ENCODE assay signal across 30 cellular contexts in the genomic region with DNA sequence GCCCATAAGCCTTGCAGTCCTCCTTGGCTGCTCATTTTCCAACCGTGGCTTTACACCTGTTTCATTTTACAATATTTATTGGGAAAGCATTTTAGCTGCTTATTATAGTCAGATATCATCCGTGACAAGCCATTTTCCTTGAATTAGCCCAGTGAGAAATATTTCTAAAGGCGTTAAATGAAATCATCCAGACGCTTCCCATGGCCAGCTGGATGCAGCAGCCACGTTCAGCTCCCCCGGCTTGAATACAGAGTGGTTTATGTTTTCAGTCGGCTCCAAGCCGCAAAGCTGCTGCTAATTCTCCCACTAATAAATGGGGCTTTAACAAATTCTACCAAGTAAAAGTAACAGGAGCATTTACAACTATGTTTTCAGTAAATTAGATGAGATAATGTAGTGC.
"Had no signal": no experiment of that assay in that cellular context is flagged by ENCODE, and none has a peak within 500 bp of the region (broad histone marks: within the 10 kb centered on the region; RNA-seq: fewer than 3 reads in every experiment).

No MANE protein-coding gene starts in this region.

- H3K27me3 ChIP-seq: adrenal gland, body of pancreas, brain microvascular endothelial cell, breast epithelium had no signal

- H3K4me3 ChIP-seq: adrenal gland, body of pancreas, breast epithelium had no signal

- H3K4me1 ChIP-seq: adrenal gland, breast epithelium had no signal

- H3K36me3 ChIP-seq: adrenal gland, brain microvascular endothelial cell, breast epithelium had no signal

- H3K9me3 ChIP-seq: adrenal gland, body of pancreas, breast epithelium had no signal

- H3K27ac ChIP-seq: adrenal gland, body of pancreas, brain microvascular endothelial cell, breast epithelium, VCaP had no signal

- DNase-seq: activated B cell treated with CpG ODN at 0.5 μM for 24 hours; activated CD4-positive, alpha-beta memory T cell treated with anti-CD3 and anti-CD28 coated beads for 36 hours; activated CD4-positive, alpha-beta T cell treated with anti-CD3 and anti-CD28 coated beads for 4 hours; activated CD4-positive, alpha-beta T cell treated with anti-CD3 and anti-CD28 coated beads, Interleukin-2, amount 10 ng/mL, durations not matched to agents 24 days and 14 days; activated CD4-positive, alpha-beta T cell treated with anti-CD3 and anti-CD28 coated beads, Interleukin-2, amount 50 U/mL, for 1 hour; activated CD4-positive, alpha-beta T cell treated with anti-CD3 and anti-CD28 coated beads, Interleukin-2, amount 50 U/mL, for 4 hours; activated CD4-positive, CD25-positive, alpha-beta regulatory T cell treated with anti-CD3 and anti-CD28 coated beads, Interleukin-2, amount 50 U/mL, for 72 hours; activated CD8-positive, alpha-beta memory T cell treated with anti-CD3 and anti-CD28 coated beads, Interleukin-2, amount 50 U/mL, for 4 hours; activated CD8-positive, alpha-beta T cell treated with anti-CD3 and anti-CD28 coated beads for 36 hours; activated effector memory CD4-positive, alpha-beta T cell treated with anti-CD3 and anti-CD28 coated beads, Interleukin-2, amount 50 U/mL, for 16 hours; activated gamma-delta T cell treated with Interleukin-2 at 50 U/mL for 16 hours; activated naive CD4-positive, alpha-beta T cell; activated naive CD4-positive, alpha-beta T cell treated with anti-CD3 and anti-CD28 coated beads for 36 hours; activated naive CD4-positive, alpha-beta T cell treated with anti-CD3 and anti-CD28 coated beads, Interleukin-2, amount 50 U/mL, for 16 hours; activated naive CD8-positive, alpha-beta T cell treated with anti-CD3 and anti-CD28 coated beads for 36 hours; activated T-cell treated with anti-CD3 and anti-CD28 coated beads for 4 hours; activated T-cell treated with anti-CD3 and anti-CD28 coated beads, Interleukin-2, amount 50 U/mL, for 1 hour; activated T-cell treated with anti-CD3 and anti-CD28 coated beads, Interleukin-2, amount 50 U/mL, for 4 hours; activated T-cell treated with anti-CD3 and anti-CD28 coated beads, Interleukin-2, amount 50 U/mL, for 72 hours; adrenal gland; amniotic stem cell; aorta; body of pancreas; brain microvascular endothelial cell; cerebellar nuclear complex; T-helper 1 cell; T-helper 2 cell; T-helper 9 cell had no signal
